Comparison of ENCODE assay signal across 12 cellular contexts in genomic region chr1:173473599-173474011, GRCh38. TPM values are rescaled to one million over a fixed set of nuclear protein-coding genes. Genes with fewer than 3 reads are reported as not detected.
DNase-seq lines count a peak whose midpoint lies in the region; ATAC-seq and TF ChIP-seq lines count a peak whose summit lies in the region.
"Had no signal": no experiment of that assay in that cellular context is flagged by ENCODE, and none has a peak within 500 bp of the region (broad histone marks: within the 10 kb centered on the region; RNA-seq: fewer than 3 reads in every experiment).

No MANE protein-coding gene starts in this region.

- peaks cover 31% of the 10 kb centered on the region for H3K4me1 Mint-ChIP-seq in T-helper 17 cell

- H3K4me3 ChIP-seq in fibroblast of pulmonary artery (replicated peaks; ENCODE audit: low read depth, low read length) (peak overlapping the region; percentile 8), sigmoid colon (no peak overlapping the region), Peyer's patch (no peak overlapping the region), tibial nerve (no peak overlapping the region)
- H3K4me3 ChIP-seq: skin epidermis had no signal

- TF ChIP-seq EP300 in sigmoid colon (IDR thresholded peaks at IDR 0.05) (no peak), tibial nerve (IDR thresholded peaks at IDR 0.05) (no peak)

- H3K9me3 ChIP-seq in T-helper 17 cell (ENCODE audit: control insufficient read depth, low read length, poor library complexity, severe bottlenecking) (no peaks in the 10 kb centered on the region), sigmoid colon (peaks cover 0 to 7% (median 0%) of the 10 kb centered on the region in 4 donors), Peyer's patch (peaks cover 0 to 7% (median 3%) of the 10 kb centered on the region in 4 donors), tibial nerve (peaks cover 0 to 9% (median 1%) of the 10 kb centered on the region in 4 donors)

- no peaks in the 10 kb centered on the region for H3K27me3 Mint-ChIP-seq in T-helper 17 cell

- peak overlapping the region in 3 of 4 donors; percentile 9 to 99 (median 18) for H3K27ac ChIP-seq in sigmoid colon
- H3K27ac ChIP-seq in Peyer's patch: no peak overlapping the region
- peak overlapping the region in 2 of 4 donors; percentile 27 to 50 for H3K27ac ChIP-seq in tibial nerve

- peak overlapping the region; percentile 46 for H3K4me3 Mint-ChIP-seq in T-helper 17 cell
- H3K4me3 Mint-ChIP-seq: activated naive CD4-positive, alpha-beta T cell treated with anti-CD3 and anti-CD28 coated beads for 36 hours had no signal

- TF ChIP-seq POLR2A in sigmoid colon (IDR thresholded peaks at IDR 0.05) (no peak), Peyer's patch (IDR thresholded peaks at IDR 0.05) (no peak), tibial nerve (IDR thresholded peaks at IDR 0.05) (no peak)

- peak overlapping the region; percentile 51 for H3K27ac Mint-ChIP-seq in T-helper 17 cell
- H3K27ac Mint-ChIP-seq: activated naive CD4-positive, alpha-beta T cell treated with anti-CD3 and anti-CD28 coated beads for 36 hours had no signal

- intact Hi-C loops in sigmoid colon (cut with DNase I): loop anchor here (2.0 to 10.0 kb wide), 2 partner anchors 21 to 391 kb away; partner anchors contain the start of genes GAS5 and ZBTB37

- no peak for TF ChIP-seq CTCF in fibroblast of pulmonary artery (IDR thresholded peaks at IDR 0.05; ENCODE audit: low read length, missing control alignments)
- no peak for TF ChIP-seq CTCF in sigmoid colon (IDR thresholded peaks at IDR 0.05)
- TF ChIP-seq CTCF in Peyer's patch (IDR thresholded peaks at IDR 0.05): no peak
- TF ChIP-seq CTCF in tibial nerve (IDR thresholded peaks at IDR 0.05): no peak

- ATAC-seq in T-helper 17 cell: no peak
- ATAC-seq in GM19395 (IDR thresholded peaks at IDR 0.05; ENCODE audit: unreplicated experiment): no peak

- no peaks in the 10 kb centered on the region for H3K27me3 ChIP-seq in sigmoid colon
- H3K27me3 ChIP-seq in Peyer's patch: no peaks in the 10 kb centered on the region
- no peaks in the 10 kb centered on the region for H3K27me3 ChIP-seq in tibial nerve

- peak; percentile 85 for DNase-seq in ELR (ENCODE audit: low read depth)
- no peak for DNase-seq in T-helper 17 cell
- DNase-seq in fibroblast of pulmonary artery (ENCODE audit: low read depth): peak; percentile 69
- DNase-seq in sigmoid colon: no peak
- no peak for DNase-seq in Peyer's patch
- no peak for DNase-seq in activated effector memory CD4-positive, alpha-beta T cell treated with Interleukin-2 at 50 U/mL for 16 hours
- DNase-seq in tibial nerve (ENCODE audit: low spot score in 2 of 2): no peak
- DNase-seq: activated naive CD4-positive, alpha-beta T cell treated with anti-CD3 and anti-CD28 coated beads for 36 hours; NCI-H446; T-helper 2 cell had no signal

- H3K36me3 Mint-ChIP-seq in T-helper 17 cell (ENCODE audit: low read depth): no peaks in the 10 kb centered on the region

- H3K36me3 ChIP-seq in sigmoid colon (no peaks in the 10 kb centered on the region), Peyer's patch (no peaks in the 10 kb centered on the region), tibial nerve (peaks cover 0 to 20% (median 0%) of the 10 kb centered on the region in 3 donors)

- H3K4me1 ChIP-seq in sigmoid colon (peaks cover 0 to 28% (median 26%) of the 10 kb centered on the region in 4 donors), Peyer's patch (peaks cover 0 to 39% (median 11%) of the 10 kb centered on the region in 4 donors), tibial nerve (peaks cover 0 to 39% (median 14%) of the 10 kb centered on the region in 4 donors)

- 70 to 79% methylated on average over 2 of the region's 2 CpGs for WGBS in sigmoid colon, 2 donors
- WGBS in tibial nerve, 2 donors: 66 to 67% methylated on average over 2 of the region's 2 CpGs

RNA-seq across cellular contexts. Expression of gene PRDX6, which starts 3.5 kb away (rescaled TPM):
- total RNA-seq in T-helper 17 cell (100 to 1,000 TPM in 1 of 2 donors, 10 to 100 TPM in 1; 66.4 to 125 TPM), sigmoid colon (100 to 1,000 TPM; 128 to 205 (median 183) TPM), Peyer's patch (100 to 1,000 TPM in 2 of 4 donors, 10 to 100 TPM in 2; 75.3 to 130 (median 108) TPM), tibial nerve (100 to 1,000 TPM; 285 to 478 (median 439) TPM)
- 100 to 1,000 TPM; 292 to 804 (median 561) TPM for polyA plus RNA-seq in sigmoid colon

Comparison
In these comparisons a context has a peak if more than half of its experiments do, and no peak if none do; other contexts are left out.
1. DNase-seq: peak in ELR (single experiment) and fibroblast of pulmonary artery (single experiment); none in T-helper 17 cell (0 of 3), sigmoid colon (single experiment), Peyer's patch (0 of 3), activated effector memory CD4-positive, alpha-beta T cell treated with Interleukin-2 at 50 U/mL for 16 hours (single experiment) and tibial nerve (0 of 2).
2. H3K27ac ChIP-seq: peak in sigmoid colon (3 of 4); none in Peyer's patch (0 of 4).